ENCODE assay signal across 30 cellular contexts in genomic region chr10:72031706-72032105, GRCh38. TPM values are rescaled to one million over a fixed set of nuclear protein-coding genes. Genes with fewer than 3 reads are reported as not detected.
"Had no signal": no experiment of that assay in that cellular context is flagged by ENCODE, and none has a peak within 500 bp of the region (broad histone marks: within the 10 kb centered on the region; RNA-seq: fewer than 3 reads in every experiment).

No MANE protein-coding gene starts in this region.

- H3K36me3 Mint-ChIP-seq: activated CD8-positive, alpha-beta memory T cell treated with anti-CD3 and anti-CD28 coated beads, Interleukin-2, amount 10 ng/mL, durations not matched to agents 7 days and 5 days; activated naive CD4-positive, alpha-beta T cell treated with anti-CD3 and anti-CD28 coated beads, Interleukin-2, amount 50 U/mL, for 24 hours; WTC11 had no signal

- H3K4me1 ChIP-seq: breast epithelium had no signal

- H3K4me3 Mint-ChIP-seq: activated CD8-positive, alpha-beta memory T cell treated with anti-CD3 and anti-CD28 coated beads, Interleukin-2, amount 10 ng/mL, durations not matched to agents 7 days and 5 days; activated CD8-positive, alpha-beta T cell treated with anti-CD3 and anti-CD28 coated beads, Interleukin-2, amount 10 ng/mL, durations not matched to agents 7 days and 5 days; activated naive CD4-positive, alpha-beta T cell treated with anti-CD3 and anti-CD28 coated beads, Interleukin-2, amount 50 U/mL, for 24 hours; activated T-cell treated with anti-CD3 and anti-CD28 coated beads, Interleukin-2, amount 50 U/mL, for 24 hours; activated T-helper 1 cell treated with anti-CD3 and anti-CD28 coated beads, Interleukin-12 subunit alpha, Interleukin-12 subunit beta, Interleukin-2, Interleukin-4 antibody, amounts not matched to agents 30 ng/mL and 10 ng/mL and 1 ng/mL, durations not matched to agents 14 hours and 24 hours and 36 hours; T-helper 17 cell; WTC11 had no signal

- H3K27me3 ChIP-seq: breast epithelium, Peyer's patch had no signal

- DNase-seq: activated CD4-positive, alpha-beta T cell treated with anti-CD3 and anti-CD28 coated beads for 48 hours; activated CD4-positive, alpha-beta T cell treated with anti-CD3 and anti-CD28 coated beads, Interleukin-2, amount 50 U/mL, for 4 hours; activated CD4-positive, CD25-positive, alpha-beta regulatory T cell treated with anti-CD3 and anti-CD28 coated beads, Interleukin-2, amount 50 U/mL, for 72 hours; activated CD8-positive, alpha-beta memory T cell treated with anti-CD3 and anti-CD28 coated beads, Interleukin-2, amount 10 ng/mL, durations not matched to agents 7 days and 5 days; activated CD8-positive, alpha-beta T cell treated with anti-CD3 and anti-CD28 coated beads, Interleukin-2, amount 10 ng/mL, durations not matched to agents 7 days and 5 days; activated effector memory CD4-positive, alpha-beta T cell treated with Interleukin-2 at 50 U/mL for 16 hours; activated naive CD4-positive, alpha-beta T cell; activated T-cell treated with anti-CD3 and anti-CD28 coated beads, Interleukin-2, amount 50 U/mL, for 24 hours; aorta; central memory CD4-positive, alpha-beta T cell; KG1; NCI-H1092; NCI-H1417 treated with DMSO at 0.1 percent for 48 hours; NCI-H1694; NCI-H2029; NCI-H2107; NCI-H2171 treated with DMSO at 0.1 percent for 48 hours; NCI-H226; NCI-H526 treated with DMSO at 0.1 percent for 48 hours; NCI-H82; OCI-M1; Peyer's patch; SIG-M5; T-helper 17 cell; T-helper 9 cell had no signal

- H3K9me3 ChIP-seq: breast epithelium, Peyer's patch had no signal

- H3K9me3 Mint-ChIP-seq: activated naive CD4-positive, alpha-beta T cell treated with anti-CD3 and anti-CD28 coated beads, Interleukin-2, amount 50 U/mL, for 24 hours; activated T-cell treated with anti-CD3 and anti-CD28 coated beads, Interleukin-2, amount 50 U/mL, for 24 hours; activated T-helper 1 cell treated with anti-CD3 and anti-CD28 coated beads, Interleukin-12 subunit alpha, Interleukin-12 subunit beta, Interleukin-2, Interleukin-4 antibody, amounts not matched to agents 30 ng/mL and 10 ng/mL and 1 ng/mL, durations not matched to agents 14 hours and 24 hours and 36 hours; WTC11 had no signal

- H3K36me3 ChIP-seq: breast epithelium, Peyer's patch had no signal

- H3K27ac ChIP-seq: breast epithelium had no signal

- H3K4me1 Mint-ChIP-seq: activated CD8-positive, alpha-beta memory T cell treated with anti-CD3 and anti-CD28 coated beads, Interleukin-2, amount 10 ng/mL, durations not matched to agents 7 days and 5 days; activated naive CD4-positive, alpha-beta T cell treated with anti-CD3 and anti-CD28 coated beads, Interleukin-2, amount 50 U/mL, for 24 hours; WTC11 had no signal

- ATAC-seq: activated CD8-positive, alpha-beta memory T cell treated with anti-CD3 and anti-CD28 coated beads, Interleukin-2, amount 10 ng/mL, durations not matched to agents 7 days and 5 days; activated CD8-positive, alpha-beta T cell treated with anti-CD3 and anti-CD28 coated beads, Interleukin-2, amount 10 ng/mL, durations not matched to agents 7 days and 5 days; T-helper 17 cell; WTC11 had no signal

- H3K27ac Mint-ChIP-seq: activated CD8-positive, alpha-beta memory T cell treated with anti-CD3 and anti-CD28 coated beads, Interleukin-2, amount 10 ng/mL, durations not matched to agents 7 days and 5 days; activated CD8-positive, alpha-beta T cell treated with anti-CD3 and anti-CD28 coated beads, Interleukin-2, amount 10 ng/mL, durations not matched to agents 7 days and 5 days; activated naive CD4-positive, alpha-beta T cell treated with anti-CD3 and anti-CD28 coated beads, Interleukin-2, amount 50 U/mL, for 24 hours; activated T-cell treated with anti-CD3 and anti-CD28 coated beads, Interleukin-2, amount 50 U/mL, for 24 hours; activated T-helper 1 cell treated with anti-CD3 and anti-CD28 coated beads, Interleukin-12 subunit alpha, Interleukin-12 subunit beta, Interleukin-2, Interleukin-4 antibody, amounts not matched to agents 30 ng/mL and 10 ng/mL and 1 ng/mL, durations not matched to agents 14 hours and 24 hours and 36 hours; T-helper 17 cell; WTC11 had no signal

- H3K4me3 ChIP-seq: breast epithelium, Peyer's patch had no signal

RNA-seq across cellular contexts. Expression of gene SPOCK2, which starts 56.6 kb away (rescaled TPM):
- total RNA-seq: M059J had no signal
